ENCODE assay signal across 16 cellular contexts in genomic region chr9:134590240-134591081, GRCh38. TPM values are rescaled to one million over a fixed set of nuclear protein-coding genes. Genes with fewer than 3 reads are reported as not detected.
A peak's percentile ranks its signal among the peaks of the same experiment; 100 is the strongest.
DNase-seq lines count a peak whose midpoint lies in the region; ATAC-seq and TF ChIP-seq lines count a peak whose summit lies in the region.
"Had no signal": no experiment of that assay in that cellular context is flagged by ENCODE, and none has a peak within 500 bp of the region (broad histone marks: within the 10 kb centered on the region; RNA-seq: fewer than 3 reads in every experiment).

No MANE protein-coding gene starts in this region.

- DNase-seq in right atrium auricular region (ENCODE audit: low spot score) (peak; percentile 66), Right ventricle myocardium inferior (ENCODE audit: missing footprints) (no peak), amniotic epithelial cell (ENCODE audit: low read depth) (peak; percentile 78), right lobe of liver (peak in 2 of 3 donors; percentile 22 to 43), vagina (ENCODE audit: extremely low spot score in 2 of 2) (peak; percentile 70 to 92), SK-N-DZ (ENCODE audit: low spot score) (no peak), brain microvascular endothelial cell (no peak)
- no peak for DNase-seq in effector CD8-positive, alpha-beta T cell (lab: John Stamatoyannopoulos, UW)
- DNase-seq: activated T-cell treated with anti-CD3 and anti-CD28 coated beads, Interleukin-2, amount 50 U/mL, for 72 hours; amniotic stem cell; dorsolateral prefrontal cortex; NCI-H524 treated with DMSO at 0.1 percent for 48 hours; PC-9; psoas muscle; T-helper 1 cell; transverse colon had no signal

- no peak overlapping the region for H3K27ac ChIP-seq in right atrium auricular region
- no peak overlapping the region for H3K27ac ChIP-seq in right lobe of liver
- H3K27ac ChIP-seq in vagina = peak overlapping the region; percentile 76
- no peak overlapping the region for H3K27ac ChIP-seq in brain microvascular endothelial cell
- H3K27ac ChIP-seq: dorsolateral prefrontal cortex, PC-9, psoas muscle had no signal

- H3K36me3 ChIP-seq in right atrium auricular region (no peaks in the 10 kb centered on the region), right lobe of liver (no peaks in the 10 kb centered on the region), vagina (no peaks in the 10 kb centered on the region), brain microvascular endothelial cell (replicated peaks) (no peaks in the 10 kb centered on the region)
- H3K36me3 ChIP-seq: transverse colon had no signal

- ATAC-seq in Right ventricle myocardium inferior (no peak), right lobe of liver (peak in 1 of 4 donors; percentile 22)
- ATAC-seq: activated T-cell treated with anti-CD3 and anti-CD28 coated beads, Interleukin-2, amount 50 U/mL, for 72 hours; psoas muscle had no signal

- no peaks in the 10 kb centered on the region for H3K27me3 ChIP-seq in right atrium auricular region
- H3K27me3 ChIP-seq in right lobe of liver = no peaks in the 10 kb centered on the region
- no peaks in the 10 kb centered on the region for H3K27me3 ChIP-seq in vagina
- H3K27me3 ChIP-seq in brain microvascular endothelial cell (replicated peaks) = no peaks in the 10 kb centered on the region
- H3K27me3 ChIP-seq: transverse colon had no signal

- 65% methylated on average over 13 of the region's 19 CpGs for WGBS in right lobe of liver (ENCODE audit: insufficient coverage, low coverage, low lambda C conversion rate, missing lambda C conversion rate)

- intact Hi-C loops in Right ventricle myocardium inferior (cut with DNase I) (no loop called here), right lobe of liver (cut with DNase I) (no loop called here), vagina (cut with DNase I) (no loop called here)

- no peak for TF ChIP-seq POLR2A in right lobe of liver (IDR thresholded peaks at IDR 0.05)
- TF ChIP-seq POLR2A in vagina (IDR thresholded peaks at IDR 0.05) = no peak

- H3K4me1 ChIP-seq in right atrium auricular region = peaks cover 0 to 14% of the 10 kb centered on the region in 2 donors
- no peaks in the 10 kb centered on the region for H3K4me1 ChIP-seq in right lobe of liver
- H3K4me1 ChIP-seq in vagina = peaks cover 21% of the 10 kb centered on the region
- H3K4me1 ChIP-seq: psoas muscle, transverse colon had no signal

- H3K4me3 ChIP-seq in right atrium auricular region (no peak overlapping the region), right lobe of liver (no peak overlapping the region), vagina (no peak overlapping the region), brain microvascular endothelial cell (ENCODE audit: low read depth, low read length) (no peak overlapping the region)
- H3K4me3 ChIP-seq: dorsolateral prefrontal cortex, PC-9, psoas muscle, transverse colon had no signal

- TF ChIP-seq CTCF in right atrium auricular region (IDR thresholded peaks at IDR 0.05) (no peak), right lobe of liver (IDR thresholded peaks at IDR 0.05) (no peak), vagina (IDR thresholded peaks at IDR 0.05) (no peak), brain microvascular endothelial cell (IDR thresholded peaks at IDR 0.05; ENCODE audit: low read depth, low read length, missing control alignments) (no peak)

- no peaks in the 10 kb centered on the region for H3K9me3 ChIP-seq in right atrium auricular region
- no peaks in the 10 kb centered on the region for H3K9me3 ChIP-seq in right lobe of liver
- H3K9me3 ChIP-seq in vagina = no peaks in the 10 kb centered on the region
- H3K9me3 ChIP-seq: psoas muscle, transverse colon had no signal

- in situ Hi-C loops in brain microvascular endothelial cell (cut with HindIII; ENCODE audit: low pct_ligation_motif_present, low sequenced_read_pairs) = no loop called here

RNA-seq across cellular contexts. Expression of gene COL5A1, which starts 51.1 kb away (rescaled TPM):
- total RNA-seq in right atrium auricular region = 10 to 100 TPM; 10.9 to 22.0 TPM
- 18.7 TPM for total RNA-seq in Right ventricle myocardium inferior
- 10 to 100 TPM in 2 of 6 experiments, 1 to 10 TPM in 4; 1.5 to 17.0 (median 7.7) TPM for total RNA-seq in right lobe of liver
- 36.6 TPM for total RNA-seq in vagina
- not detected in 2 replicates for polyA plus RNA-seq in SK-N-DZ (2014; cell fraction: cytosol; rRNA removed)
- polyA plus RNA-seq in SK-N-DZ (2014; cell fraction: nucleus; rRNA removed) = not detected in 2 replicates

Comparison
In these comparisons a context has a peak if more than half of its experiments do, and no peak if none do; other contexts are left out.
1. DNase-seq: peak in right atrium auricular region (single experiment), amniotic epithelial cell (single experiment), right lobe of liver (2 of 3) and vagina (2 of 2); none in Right ventricle myocardium inferior (single experiment), effector CD8-positive, alpha-beta T cell (single experiment), SK-N-DZ (single experiment) and brain microvascular endothelial cell (single experiment).